In genomic region chr1:109777436-109777835, GRCh38 we compare ENCODE assay signal across 11 cellular contexts. TPM values are rescaled to one million over a fixed set of nuclear protein-coding genes. Genes with fewer than 3 reads are reported as not detected.
DNase-seq lines count a peak whose midpoint lies in the region; ATAC-seq, FAIRE-seq and TF ChIP-seq lines count a peak whose summit lies in the region.
"Had no signal": no experiment of that assay in that cellular context is flagged by ENCODE, and none has a peak within 500 bp of the region (broad histone marks: within the 10 kb centered on the region; RNA-seq: fewer than 3 reads in every experiment).

No MANE protein-coding gene starts in this region.

- peak overlapping the region; percentile 61 for H2AFZ ChIP-seq in K562 (ENCODE audit: low read depth, low read length)
- H2AFZ ChIP-seq: hepatocyte had no signal

- peak; percentile 15 for FAIRE-seq in K562 (lab: Jason Lieb, UNC)

- intact Hi-C loops in K562 (cut with micrococcal nuclease): loop anchor here (1.0 to 5.0 kb wide), 5 partner anchors 12 to 683 kb away; partner anchors contain the start of genes AHCYL1 and UBL4B

- no peak overlapping the region for H2AK5ac ChIP-seq in mesendoderm (ENCODE audit: low read length)

- H3K27me3 ChIP-seq in K562 (ENCODE audit: control insufficient read depth in 2 of 2, insufficient read depth in 2 of 2, low read length in 2 of 2) (no peaks in the 10 kb centered on the region), mesendoderm (ENCODE audit: insufficient read depth, low read length, poor library complexity) (no peaks in the 10 kb centered on the region)
- H3K27me3 ChIP-seq: hepatocyte, uterus had no signal

- no peak overlapping the region for H2BK5ac ChIP-seq in mesendoderm (ENCODE audit: low read length)

- no peaks in the 10 kb centered on the region for H3K36me3 ChIP-seq in K562 (ENCODE audit: control insufficient read depth, insufficient read depth, low read length)
- no peaks in the 10 kb centered on the region for H3K36me3 ChIP-seq in mesendoderm (ENCODE audit: control insufficient read depth, insufficient read depth, low read length)
- H3K36me3 ChIP-seq: uterus had no signal

- H3K79me2 ChIP-seq in K562 (ENCODE audit: control insufficient read depth, insufficient read depth, low read length) (no peaks in the 10 kb centered on the region), mesendoderm (ENCODE audit: control insufficient read depth, insufficient read depth, low read length) (no peaks in the 10 kb centered on the region)
- H3K79me2 ChIP-seq: hepatocyte had no signal

- H3K4me1 Mint-ChIP-seq in activated T-cell treated with anti-CD3 and anti-CD28 coated beads, Interleukin-2, amount 50 U/mL, for 72 hours (ENCODE audit: low read depth): peaks cover 8% of the 10 kb centered on the region

- no peak overlapping the region for H3K4me3 ChIP-seq in K562
- H3K4me3 ChIP-seq in mesendoderm (ENCODE audit: low read length): no peak overlapping the region
- H3K4me3 ChIP-seq: hepatocyte, uterus had no signal

- no peak overlapping the region for H3K23ac ChIP-seq in mesendoderm (ENCODE audit: low read length)

- TF ChIP-seq RAD21 in K562 (CRISPR knock-in tag; conservative IDR thresholded peaks at IDR 0.05 in 1 of 2, IDR thresholded peaks at IDR 0.05 in 1 of 2): no peak

- no peak overlapping the region for H3K4me2 ChIP-seq in K562 (ENCODE audit: insufficient read depth, low read length)
- H3K4me2 ChIP-seq in mesendoderm (ENCODE audit: low read length): no peak overlapping the region
- H3K4me2 ChIP-seq: hepatocyte had no signal

- H3K4ac ChIP-seq in mesendoderm (ENCODE audit: low read depth, low read length): no peak overlapping the region

- no peaks in the 10 kb centered on the region for H4K20me1 ChIP-seq in K562 (replicated peaks; ENCODE audit: control insufficient read depth, insufficient read depth, low read length)

- H4K5ac ChIP-seq in mesendoderm (ENCODE audit: low read length): no peak overlapping the region

- H3K9ac ChIP-seq in K562 (ENCODE audit: insufficient read depth in 1 of 2, low read depth in 2 of 2, low read length in 2 of 2) (no peak overlapping the region), mesendoderm (ENCODE audit: low read length) (no peak overlapping the region)

- WGBS in K562 (ENCODE audit: insufficient coverage, low coverage, missing lambda C conversion rate): 46% methylated on average over 7 of the region's 7 CpGs
- WGBS in mesendoderm (ENCODE audit: extremely low coverage, insufficient coverage, low lambda C conversion rate): no CpG with 5 or more reads among the region's 7 CpGs

- peak overlapping the region; percentile 24 for H3K27ac Mint-ChIP-seq in activated T-cell treated with anti-CD3 and anti-CD28 coated beads, Interleukin-2, amount 50 U/mL, for 72 hours

- no peak for TF ChIP-seq EP300 in K562 (IDR thresholded peaks at IDR 0.05; ENCODE audit: low read length)

- no peaks in the 10 kb centered on the region for H3K79me1 ChIP-seq in mesendoderm (ENCODE audit: low read length)

- TF ChIP-seq POLR2A in K562 (conservative IDR thresholded peaks at IDR 0.05): no peak

- H3K9me3 Mint-ChIP-seq in activated T-cell treated with anti-CD3 and anti-CD28 coated beads, Interleukin-2, amount 50 U/mL, for 72 hours: peaks cover 0 to 5% of the 10 kb centered on the region in 2 donors

- in situ Hi-C loops in K562 (cut with MboI): loop anchor here (5.0 kb wide), 2 partner anchors 140 to 205 kb away; partner anchors contain the start of gene AHCYL1

- H3K27me3 Mint-ChIP-seq in activated T-cell treated with anti-CD3 and anti-CD28 coated beads, Interleukin-2, amount 50 U/mL, for 72 hours (ENCODE audit: low read depth): peaks cover 8% of the 10 kb centered on the region

- H3K9me1 ChIP-seq in K562 (ENCODE audit: control insufficient read depth, insufficient read depth, low read length): no peaks in the 10 kb centered on the region

- H3K18ac ChIP-seq in mesendoderm (ENCODE audit: low read length): no peak overlapping the region

- H3K4me1 ChIP-seq in K562 (replicated peaks in 1 of 2; ENCODE audit: control insufficient read depth in 2 of 2, insufficient read depth in 2 of 2, low read length in 2 of 2): peaks cover 9 to 11% of the 10 kb centered on the region in 2 experiments; a peak in 3 of 5 replicates
- H3K4me1 ChIP-seq in mesendoderm (ENCODE audit: control insufficient read depth, low read depth, low read length): no peaks in the 10 kb centered on the region
- H3K4me1 ChIP-seq: uterus had no signal

- no peak for DNase-seq in activated T-cell treated with anti-CD3 and anti-CD28 coated beads, Interleukin-2, amount 50 U/mL, for 72 hours
- no peak for DNase-seq in activated T-cell treated with anti-CD3 and anti-CD28 coated beads, Interleukin-2, amount 50 U/mL, for 1 hour
- no peak for DNase-seq in K562 (ENCODE audit: extremely low read depth in 1 of 4, low spot score in 3 of 4)
- DNase-seq in mesendoderm: no peak
- no peak for DNase-seq in stimulated activated CD4-positive, alpha-beta T cell treated with anti-CD3 and anti-CD28 coated beads, Interleukin-1b, Interleukin-23, amount 100 ng/mL, for 48 hours
- no peak for DNase-seq in HK-2 (ENCODE audit: unreplicated experiment)

- no peak overlapping the region for H4K8ac ChIP-seq in mesendoderm (ENCODE audit: low read depth, low read length)

- H3K9me3 ChIP-seq in K562 (replicated peaks; ENCODE audit: control insufficient read depth, insufficient read depth, low read depth, low read length): no peaks in the 10 kb centered on the region; the same call in none of the 2 replicates
- H3K9me3 ChIP-seq: uterus had no signal

- CTCF ChIA-PET in K562 (lab: Yijun Ruan, JAX; ENCODE audit: low intra/inter-chr PET ratio): interaction anchor here (0.8 to 7.1 kb wide), 6 partner anchors 133 to 328 kb away, joined by 3 to 202 read pairs (median 6); partner anchors contain the start of genes AHCYL1 and CSF1

- no peak for TF ChIP-seq CTCF in K562 (IDR thresholded peaks at IDR 0.05 in 2 of 3, conservative IDR thresholded peaks at IDR 0.05 in 1 of 3; ENCODE audit: insufficient read depth in 2 of 3, low read depth in 1 of 3, low read length in 3 of 3)

- H3K56ac ChIP-seq in mesendoderm (ENCODE audit: low read length): peak overlapping the region; percentile 19

- POLR2A ChIA-PET in K562 (lab: Yijun Ruan, JAX): interaction anchor here (0.9 to 10.2 kb wide), 7 partner anchors 11 to 217 kb away, joined by 3 to 99 read pairs (median 4); partner anchors contain the start of gene AHCYL1

- H2BK15ac ChIP-seq in mesendoderm (replicated peaks; ENCODE audit: low read depth): no peak overlapping the region

- peaks cover 0 to 10% of the 10 kb centered on the region in 2 donors for H3K36me3 Mint-ChIP-seq in activated T-cell treated with anti-CD3 and anti-CD28 coated beads, Interleukin-2, amount 50 U/mL, for 72 hours (ENCODE audit: insufficient read depth in 2 of 2)

- BruUV-seq in K562 (replicated peaks; lab: Mats Ljungman, UMichigan): no TSS peak

- ATAC-seq in activated T-cell treated with anti-CD3 and anti-CD28 coated beads, Interleukin-2, amount 50 U/mL, for 72 hours (replicated peaks in 1 of 2): no peak
- ATAC-seq in K562: no peak
- ATAC-seq in GM21619 (IDR thresholded peaks at IDR 0.05; ENCODE audit: unreplicated experiment): no peak

- H3K4me3 Mint-ChIP-seq in activated T-cell treated with anti-CD3 and anti-CD28 coated beads, Interleukin-2, amount 50 U/mL, for 72 hours: no peak overlapping the region

- no peak overlapping the region for H2BK120ac ChIP-seq in mesendoderm (ENCODE audit: low read depth, low read length)

- no peak overlapping the region for H3K27ac ChIP-seq in K562 (ENCODE audit: extremely low read depth, low read depth, low read length)
- no peak overlapping the region for H3K27ac ChIP-seq in mesendoderm (ENCODE audit: low read depth, low read length)
- peak overlapping the region; percentile 39 for H3K27ac ChIP-seq in temporal lobe (ENCODE audit: low read depth, low read length)
- H3K27ac ChIP-seq: epithelial cell of prostate, hepatocyte had no signal

RNA-seq across cellular contexts. Expression of gene EPS8L3, which starts 13.7 kb away (rescaled TPM):
- not detected for total RNA-seq in activated T-cell treated with anti-CD3 and anti-CD28 coated beads, Interleukin-2, amount 50 U/mL, for 72 hours
- not detected in 2 replicates for total RNA-seq in K562 (2011; cell fraction: chromatin; rRNA removed; ENCODE audit: low replicate concordance)
- not detected in 2 replicates for total RNA-seq in K562 (2011; cell fraction: nucleolus; rRNA removed)
- not detected in 2 replicates for total RNA-seq in K562 (2011; cell fraction: nucleoplasm; rRNA removed)
- total RNA-seq in K562 (2014; rRNA removed) (not detected in 2 replicates), K562 (2014; rRNA removed; fragmentation: Illumina TruSeq; extraction: Trizol) (0.15 TPM in 1 of 2 replicates, not detected in the other), K562 (2015; rRNA removed; fragmentation: Illumina TruSeq; extraction: Trizol) (not detected in 2 replicates), K562 (2021) (0.42 and 0.51 TPM in 2 replicates), temporal lobe (not detected)
- polyA plus RNA-seq in K562 (2011; rRNA removed) (0.13 and 0.14 TPM in 2 replicates), K562 (2014; fragmentation: Illumina TruSeq; extraction: Trizol) (0.09 and 0.61 TPM in 2 replicates), K562 (2014; fragmentation: Nextera tagmentation; extraction: Ambion mirVana) (not detected), K562 (2014; rRNA removed) (0.04 TPM in 1 of 2 replicates, not detected in the other)
- 0.07 and 0.16 TPM in 2 replicates for polyA plus RNA-seq in K562 (2011; cell fraction: cytosol; rRNA removed)
- 0.81 and 1.8 TPM in 2 replicates for polyA plus RNA-seq in K562 (2011; cell fraction: nucleus; rRNA removed)
- polyA plus RNA-seq in K562 (2012): 0.07 and 0.14 TPM in 2 replicates
- not detected in 2 replicates for polyA minus RNA-seq in K562 (2011; rRNA and poly(A)+ RNA removed)
- not detected in 2 replicates for polyA minus RNA-seq in K562 (2011; cell fraction: cytosol; rRNA and poly(A)+ RNA removed)
- polyA minus RNA-seq in K562 (2011; cell fraction: nucleus; rRNA and poly(A)+ RNA removed): not detected in 2 replicates
- not detected for polyA plus RNA-seq in mesendoderm (2013, experiment 1 of 2)
- polyA plus RNA-seq in mesendoderm (2013, experiment 2 of 2): not detected

RNA-seq across cellular contexts. Expression of gene GSTM3, which starts 36.6 kb away (rescaled TPM):
- 10 to 100 TPM in 1 of 2 donors, 1 to 10 TPM in 1; 8.1 to 13.3 TPM for total RNA-seq in activated T-cell treated with anti-CD3 and anti-CD28 coated beads, Interleukin-2, amount 50 U/mL, for 72 hours
- 1.2 and 1.8 TPM in 2 replicates for total RNA-seq in K562 (2011; cell fraction: chromatin; rRNA removed; ENCODE audit: low replicate concordance)
- 1.1 and 2.7 TPM in 2 replicates for total RNA-seq in K562 (2011; cell fraction: nucleolus; rRNA removed)
- total RNA-seq in K562 (2011; cell fraction: nucleoplasm; rRNA removed): 1.8 and 2.6 TPM in 2 replicates
- total RNA-seq in K562 (2014; rRNA removed): 2.3 and 4.3 TPM in 2 replicates
- 5.5 and 7.2 TPM in 2 replicates for total RNA-seq in K562 (2014; rRNA removed; fragmentation: Illumina TruSeq; extraction: Trizol)
- total RNA-seq in K562 (2015; rRNA removed; fragmentation: Illumina TruSeq; extraction: Trizol): 4.1 and 4.5 TPM in 2 replicates
- total RNA-seq in K562 (2021): 3.9 and 5.7 TPM in 2 replicates
- 17.5 and 22.3 TPM in 2 replicates for polyA plus RNA-seq in K562 (2011; rRNA removed)
- polyA plus RNA-seq in K562 (2011; cell fraction: cytosol; rRNA removed): 10.2 and 17.2 TPM in 2 replicates
- polyA plus RNA-seq in K562 (2011; cell fraction: nucleus; rRNA removed): 5.5 and 10.1 TPM in 2 replicates
- 10.9 and 11.4 TPM in 2 replicates for polyA plus RNA-seq in K562 (2012)
- 8.9 and 9.5 TPM in 2 replicates for polyA plus RNA-seq in K562 (2014; fragmentation: Illumina TruSeq; extraction: Trizol)
- polyA plus RNA-seq in K562 (2014; fragmentation: Nextera tagmentation; extraction: Ambion mirVana): 10 to 100 TPM; 23.1 to 24.5 TPM
- 8.9 and 9.4 TPM in 2 replicates for polyA plus RNA-seq in K562 (2014; rRNA removed)
- 8.5 and 12.1 TPM in 2 replicates for polyA minus RNA-seq in K562 (2011; rRNA and poly(A)+ RNA removed)
- 2.6 and 5.3 TPM in 2 replicates for polyA minus RNA-seq in K562 (2011; cell fraction: cytosol; rRNA and poly(A)+ RNA removed)
- 1.2 and 3.3 TPM in 2 replicates for polyA minus RNA-seq in K562 (2011; cell fraction: nucleus; rRNA and poly(A)+ RNA removed)
- 6.4 TPM for polyA plus RNA-seq in mesendoderm (2013, experiment 1 of 2)
- 6.1 TPM for polyA plus RNA-seq in mesendoderm (2013, experiment 2 of 2)
- 69.8 TPM for total RNA-seq in temporal lobe
